In genomic region chr22:49765951-49766350, GRCh38 we compare ENCODE assay signal across 23 cellular contexts.
DNase-seq lines count a peak whose midpoint lies in the region; FAIRE-seq and TF ChIP-seq lines count a peak whose summit lies in the region.
"Had no signal": no experiment of that assay in that cellular context is flagged by ENCODE, and none has a peak within 500 bp of the region (broad histone marks: within the 10 kb centered on the region; RNA-seq: fewer than 3 reads in every experiment).

No MANE protein-coding gene starts in this region.

- peak; percentile 38 for DNase-seq in NCI-H2171 treated with DMSO at 0.1 percent for 48 hours (lab: John Stamatoyannopoulos, UW)
- no peak for DNase-seq in NCI-H2171 (lab: John Stamatoyannopoulos, UW)
- DNase-seq in stimulated activated CD4-positive, alpha-beta T cell treated with anti-CD3 and anti-CD28 coated beads, Interleukin-4, amount 100 ng/mL, for 1 hour, result peak; percentile 0
- no peak for DNase-seq in stimulated activated CD4-positive, alpha-beta T cell treated with anti-CD3 and anti-CD28 coated beads, Interleukin-2, amount 100 ng/mL, for 48 hours
- DNase-seq in osteocyte (ENCODE audit: extremely low spot score, unreplicated experiment), result peak; percentile 80
- DNase-seq in COLO829 (ENCODE audit: low spot score), result no peak
- no peak for DNase-seq in middle frontal gyrus (ENCODE audit: extremely low spot score, low spot score)
- no peak for DNase-seq in RCC 7860 (ENCODE audit: low spot score)
- DNase-seq: 8988T; central memory CD4-positive, alpha-beta T cell; effector CD4-positive, alpha-beta T cell; GF-D8; GOT3; Kasumi-1; NCI-H1092 treated with DMSO at 0.1 percent for 48 hours; NCI-H2107; stimulated activated naive CD4-positive, alpha-beta T cell treated with Interleukin-2 at 50 U/mL for 16 hours; T-helper 2 cell; trophoblast cell; WERI-Rb-1 had no signal

- no peaks in the 10 kb centered on the region for H3K36me3 Mint-ChIP-seq in osteocyte (ENCODE audit: unreplicated experiment)

- no peak for FAIRE-seq in RCC 7860 (lab: Jason Lieb, UNC)
- FAIRE-seq: GM12878, GM19239, HTR-8/SVneo had no signal

- H3K4me1 Mint-ChIP-seq in osteocyte (ENCODE audit: unreplicated experiment), result no peaks in the 10 kb centered on the region

- H3K4me3 Mint-ChIP-seq in osteocyte (ENCODE audit: unreplicated experiment), result no peak overlapping the region

- no peak for TF ChIP-seq CTCF in osteocyte (IDR thresholded peaks at IDR 0.05)

- H3K27me3 Mint-ChIP-seq in osteocyte (ENCODE audit: unreplicated experiment), result no peaks in the 10 kb centered on the region

- H3K9me3 Mint-ChIP-seq in osteocyte (ENCODE audit: unreplicated experiment), result peaks cover 4% of the 10 kb centered on the region

- H3K27ac Mint-ChIP-seq in osteocyte (ENCODE audit: unreplicated experiment), result no peak overlapping the region

Comparison
In these comparisons a context has a peak if more than half of its experiments do, and no peak if none do; other contexts are left out.
1. DNase-seq: peak in NCI-H2171 treated with DMSO at 0.1 percent for 48 hours (single experiment), stimulated activated CD4-positive, alpha-beta T cell treated with anti-CD3 and anti-CD28 coated beads, Interleukin-4, amount 100 ng/mL, for 1 hour (single experiment) and osteocyte (single experiment); none in NCI-H2171 (single experiment), stimulated activated CD4-positive, alpha-beta T cell treated with anti-CD3 and anti-CD28 coated beads, Interleukin-2, amount 100 ng/mL, for 48 hours (0 of 2), COLO829 (single experiment), middle frontal gyrus (single experiment) and RCC 7860 (single experiment).